In the genomic region with DNA sequence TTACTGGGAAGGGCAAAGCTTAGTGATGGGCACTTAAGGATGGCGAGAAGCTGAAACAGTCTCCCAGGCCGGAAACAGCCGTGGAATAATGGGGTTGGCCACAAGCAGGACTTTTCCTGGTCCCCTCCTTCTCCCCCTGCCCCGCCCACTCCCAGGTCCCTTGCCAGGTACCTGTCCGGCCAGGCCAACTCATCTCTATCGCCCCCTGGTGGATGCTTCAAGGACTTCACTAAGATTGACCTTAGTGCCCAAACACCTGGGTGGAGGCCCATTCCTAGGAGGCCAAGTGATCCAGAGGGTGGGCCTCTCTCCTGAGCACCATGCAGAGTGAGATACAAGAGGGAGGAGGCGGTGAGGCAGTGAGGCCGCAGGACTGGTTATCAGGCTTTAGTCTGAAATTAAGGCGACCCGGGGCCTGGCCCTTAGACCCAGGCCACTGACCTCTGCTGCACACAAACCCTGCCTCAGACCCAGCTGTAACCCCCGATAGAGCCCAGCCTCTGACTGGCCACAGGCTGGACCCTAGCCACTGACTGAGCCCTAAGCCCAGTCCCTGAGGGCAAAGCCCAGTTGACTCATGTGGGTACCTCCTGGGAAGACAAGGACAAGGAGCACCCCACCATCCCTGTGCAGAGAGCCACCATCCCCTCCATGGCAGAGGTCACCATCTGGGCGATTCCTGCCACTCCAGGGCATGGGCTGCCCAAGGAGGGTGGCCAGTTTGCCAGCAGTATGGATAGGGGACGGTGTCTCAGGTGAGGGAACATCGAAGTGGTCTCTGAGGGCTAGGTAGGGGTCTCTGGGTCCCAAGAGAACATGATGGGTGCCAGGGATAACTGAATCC, we compare ENCODE assay signal across 1 cellular context.
TF ChIP-seq lines count a peak whose summit lies in the region.

No MANE protein-coding gene starts in this region.

TF ChIP-seq in IMR-90, 13 proteins besides CTCF, POLR2A, EP300 and RAD21 (continued from another document):
- TF ChIP-seq RFX5 (IDR thresholded peaks at IDR 0.05; ENCODE audit: low read depth, low read length) (no peak), NFE2L2 (IDR thresholded peaks at IDR 0.05; ENCODE audit: low read depth, low read length) (no peak), CEBPB (IDR thresholded peaks at IDR 0.05; ENCODE audit: low read depth, low read length) (no peak), SMC3 (IDR thresholded peaks at IDR 0.05; ENCODE audit: low read depth, low read length) (no peak), BHLHE40 (IDR thresholded peaks at IDR 0.05; ENCODE audit: low read depth, low read length) (no peak), MAZ (IDR thresholded peaks at IDR 0.05; ENCODE audit: borderline replicate concordance, low read depth, low read length) (no peak), FOS (IDR thresholded peaks at IDR 0.05; ENCODE audit: low read depth, low read length) (no peak), MXI1 (IDR thresholded peaks at IDR 0.05; ENCODE audit: borderline replicate concordance, low read depth, low read length) (no peak), MAFK (IDR thresholded peaks at IDR 0.05; ENCODE audit: low read depth, low read length) (no peak), CHD1 (IDR thresholded peaks at IDR 0.05; ENCODE audit: low read depth, low read length) (no peak)
- TF ChIP-seq, protein P1, sequence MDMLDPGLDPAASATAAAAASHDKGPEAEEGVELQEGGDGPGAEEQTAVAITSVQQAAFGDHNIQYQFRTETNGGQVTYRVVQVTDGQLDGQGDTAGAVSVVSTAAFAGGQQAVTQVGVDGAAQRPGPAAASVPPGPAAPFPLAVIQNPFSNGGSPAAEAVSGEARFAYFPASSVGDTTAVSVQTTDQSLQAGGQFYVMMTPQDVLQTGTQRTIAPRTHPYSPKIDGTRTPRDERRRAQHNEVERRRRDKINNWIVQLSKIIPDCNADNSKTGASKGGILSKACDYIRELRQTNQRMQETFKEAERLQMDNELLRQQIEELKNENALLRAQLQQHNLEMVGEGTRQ (IDR thresholded peaks at IDR 0.05; ENCODE audit: low read depth, low read length): no peak
- TF ChIP-seq, protein P2, sequence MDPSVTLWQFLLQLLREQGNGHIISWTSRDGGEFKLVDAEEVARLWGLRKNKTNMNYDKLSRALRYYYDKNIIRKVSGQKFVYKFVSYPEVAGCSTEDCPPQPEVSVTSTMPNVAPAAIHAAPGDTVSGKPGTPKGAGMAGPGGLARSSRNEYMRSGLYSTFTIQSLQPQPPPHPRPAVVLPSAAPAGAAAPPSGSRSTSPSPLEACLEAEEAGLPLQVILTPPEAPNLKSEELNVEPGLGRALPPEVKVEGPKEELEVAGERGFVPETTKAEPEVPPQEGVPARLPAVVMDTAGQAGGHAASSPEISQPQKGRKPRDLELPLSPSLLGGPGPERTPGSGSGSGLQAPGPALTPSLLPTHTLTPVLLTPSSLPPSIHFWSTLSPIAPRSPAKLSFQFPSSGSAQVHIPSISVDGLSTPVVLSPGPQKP (IDR thresholded peaks at IDR 0.05; ENCODE audit: borderline replicate concordance, low read depth, low read length): no peak
